1 cellular context compared by ENCODE assay signal in the genomic region with DNA sequence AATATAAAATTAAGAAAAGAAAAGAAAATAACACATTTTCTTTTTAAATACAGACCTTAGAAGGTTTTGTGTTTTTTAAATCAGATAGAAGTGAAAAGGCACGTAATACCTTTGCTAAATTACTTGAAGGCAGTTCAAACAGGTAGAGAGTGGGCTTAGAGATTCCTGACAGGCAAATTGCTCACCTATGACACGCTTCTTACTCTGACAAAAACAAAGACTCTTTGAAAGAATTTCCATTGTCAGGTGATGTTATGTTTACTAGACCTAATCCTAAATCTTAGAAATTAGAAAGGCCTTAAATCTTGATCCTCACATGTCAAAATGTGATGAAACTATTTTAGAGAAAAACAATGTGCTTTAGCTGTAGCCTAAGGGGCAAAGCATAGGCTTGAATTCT.
TF ChIP-seq lines count a peak whose summit lies in the region.

No MANE protein-coding gene starts in this region.

TF ChIP-seq in A549, 52 proteins besides CTCF, POLR2A, EP300 and RAD21 (continued from another document):
- TF ChIP-seq HES2 (IDR thresholded peaks at IDR 0.05) (no peak), FOXS1 (CRISPR knock-in tag; IDR thresholded peaks at IDR 0.05) (no peak), RNF2 (IDR thresholded peaks at IDR 0.05; ENCODE audit: borderline replicate concordance, low read depth) (no peak), KDM1A (IDR thresholded peaks at IDR 0.05; ENCODE audit: low read depth) (no peak), BHLHE40 (IDR thresholded peaks at IDR 0.05; ENCODE audit: low read depth, low read length) (no peak), FOSL2 (IDR thresholded peaks at IDR 0.05) (no peak), FOSL2 (CRISPR knock-in tag; IDR thresholded peaks at IDR 0.05) (no peak), GATA3 (IDR thresholded peaks at IDR 0.05; ENCODE audit: borderline replicate concordance) (no peak), HOXB13 (CRISPR knock-in tag; IDR thresholded peaks at IDR 0.05; ENCODE audit: low read depth) (no peak), RCOR1 (IDR thresholded peaks at IDR 0.05; ENCODE audit: low read depth, low read length) (no peak)
- TF ChIP-seq, protein P1, sequence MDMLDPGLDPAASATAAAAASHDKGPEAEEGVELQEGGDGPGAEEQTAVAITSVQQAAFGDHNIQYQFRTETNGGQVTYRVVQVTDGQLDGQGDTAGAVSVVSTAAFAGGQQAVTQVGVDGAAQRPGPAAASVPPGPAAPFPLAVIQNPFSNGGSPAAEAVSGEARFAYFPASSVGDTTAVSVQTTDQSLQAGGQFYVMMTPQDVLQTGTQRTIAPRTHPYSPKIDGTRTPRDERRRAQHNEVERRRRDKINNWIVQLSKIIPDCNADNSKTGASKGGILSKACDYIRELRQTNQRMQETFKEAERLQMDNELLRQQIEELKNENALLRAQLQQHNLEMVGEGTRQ (IDR thresholded peaks at IDR 0.05) = no peak
- TF ChIP-seq, protein P2, sequence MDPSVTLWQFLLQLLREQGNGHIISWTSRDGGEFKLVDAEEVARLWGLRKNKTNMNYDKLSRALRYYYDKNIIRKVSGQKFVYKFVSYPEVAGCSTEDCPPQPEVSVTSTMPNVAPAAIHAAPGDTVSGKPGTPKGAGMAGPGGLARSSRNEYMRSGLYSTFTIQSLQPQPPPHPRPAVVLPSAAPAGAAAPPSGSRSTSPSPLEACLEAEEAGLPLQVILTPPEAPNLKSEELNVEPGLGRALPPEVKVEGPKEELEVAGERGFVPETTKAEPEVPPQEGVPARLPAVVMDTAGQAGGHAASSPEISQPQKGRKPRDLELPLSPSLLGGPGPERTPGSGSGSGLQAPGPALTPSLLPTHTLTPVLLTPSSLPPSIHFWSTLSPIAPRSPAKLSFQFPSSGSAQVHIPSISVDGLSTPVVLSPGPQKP (IDR thresholded peaks at IDR 0.05; ENCODE audit: low read depth, low read length) = no peak
- TF ChIP-seq, protein P3, sequence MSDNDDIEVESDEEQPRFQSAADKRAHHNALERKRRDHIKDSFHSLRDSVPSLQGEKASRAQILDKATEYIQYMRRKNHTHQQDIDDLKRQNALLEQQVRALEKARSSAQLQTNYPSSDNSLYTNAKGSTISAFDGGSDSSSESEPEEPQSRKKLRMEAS (IDR thresholded peaks at IDR 0.05) = no peak
